10 cellular contexts compared by ENCODE assay signal in genomic region chr2:11743531-11743815, GRCh38. TPM values are rescaled to one million over a fixed set of nuclear protein-coding genes. Genes with fewer than 3 reads are reported as not detected.
A peak's percentile ranks its signal among the peaks of the same experiment; 100 is the strongest.
DNase-seq lines count a peak whose midpoint lies in the region; ATAC-seq and TF ChIP-seq lines count a peak whose summit lies in the region.
"Had no signal": no experiment of that assay in that cellular context is flagged by ENCODE, and none has a peak within 500 bp of the region (broad histone marks: within the 10 kb centered on the region; RNA-seq: fewer than 3 reads in every experiment).

No MANE protein-coding gene starts in this region.

- peaks cover 5% of the 10 kb centered on the region for H3K36me3 Mint-ChIP-seq in activated CD8-positive, alpha-beta T cell treated with anti-CD3 and anti-CD28 coated beads, Interleukin-2, amount 10 ng/mL, durations not matched to agents 7 days and 5 days (ENCODE audit: low read depth)
- no peaks in the 10 kb centered on the region for H3K36me3 Mint-ChIP-seq in activated CD8-positive, alpha-beta T cell treated with anti-CD3 and anti-CD28 coated beads for 36 hours (ENCODE audit: low read depth)
- H3K36me3 Mint-ChIP-seq in T-cell = no peaks in the 10 kb centered on the region
- H3K36me3 Mint-ChIP-seq: activated naive CD8-positive, alpha-beta T cell treated with anti-CD3 and anti-CD28 coated beads, Interleukin-2, amount 10 ng/mL, durations not matched to agents 7 days and 5 days; naive thymus-derived CD8-positive, alpha-beta T cell had no signal

- H3K4me3 ChIP-seq in fibroblast of lung (replicated peaks in 1 of 4; ENCODE audit: control extremely low read depth in 1 of 4, insufficient read depth in 1 of 4, low read depth in 3 of 4, low read length in 4 of 4) (no peak overlapping the region), spleen (peak overlapping the region in 1 of 8 donors; percentile 54)

- H3K27ac Mint-ChIP-seq in activated CD8-positive, alpha-beta T cell treated with anti-CD3 and anti-CD28 coated beads, Interleukin-2, amount 10 ng/mL, durations not matched to agents 7 days and 5 days = peak overlapping the region; percentile 89
- H3K27ac Mint-ChIP-seq in activated CD8-positive, alpha-beta T cell treated with anti-CD3 and anti-CD28 coated beads for 36 hours = no peak overlapping the region
- peak overlapping the region; percentile 90 to 95 for H3K27ac Mint-ChIP-seq in T-cell

- peaks cover 28% of the 10 kb centered on the region for H3K4me1 ChIP-seq in fibroblast of lung (ENCODE audit: control insufficient read depth, extremely low read depth, insufficient read depth, low read length)
- peaks cover 23 to 60% (median 51%) of the 10 kb centered on the region in 6 donors for H3K4me1 ChIP-seq in spleen

- WGBS in spleen, 5 donors = 71 to 96% (median 86%) methylated on average over 5 to 7 of the region's 7 CpGs

- no peaks in the 10 kb centered on the region for H3K9me3 Mint-ChIP-seq in activated CD8-positive, alpha-beta T cell treated with anti-CD3 and anti-CD28 coated beads, Interleukin-2, amount 10 ng/mL, durations not matched to agents 7 days and 5 days (ENCODE audit: insufficient read depth)
- H3K9me3 Mint-ChIP-seq in activated CD8-positive, alpha-beta T cell treated with anti-CD3 and anti-CD28 coated beads for 36 hours = no peaks in the 10 kb centered on the region
- no peaks in the 10 kb centered on the region for H3K9me3 Mint-ChIP-seq in T-cell
- H3K9me3 Mint-ChIP-seq: activated naive CD8-positive, alpha-beta T cell treated with anti-CD3 and anti-CD28 coated beads, Interleukin-2, amount 10 ng/mL, durations not matched to agents 7 days and 5 days; naive thymus-derived CD8-positive, alpha-beta T cell had no signal

- DNase-seq in activated CD8-positive, alpha-beta T cell treated with anti-CD3 and anti-CD28 coated beads, Interleukin-2, amount 10 ng/mL, durations not matched to agents 7 days and 5 days = no peak
- no peak for DNase-seq in activated CD8-positive, alpha-beta T cell treated with anti-CD3 and anti-CD28 coated beads for 36 hours
- DNase-seq in T-cell = no peak
- DNase-seq in fibroblast of lung (ENCODE audit: low read depth in 2 of 2) = no peak
- no peak for DNase-seq in spleen
- no peak for DNase-seq in RPMI8226
- DNase-seq in GOT3 (lab: John Stamatoyannopoulos, UW) = no peak
- no peak for DNase-seq in kidney tubule cell (ENCODE audit: low spot score)

- no peak for TF ChIP-seq POLR2A in spleen (IDR thresholded peaks at IDR 0.05)

- POLR2A ChIA-PET in activated CD8-positive, alpha-beta T cell treated with anti-CD3 and anti-CD28 coated beads, Interleukin-2, amount 10 ng/mL, durations not matched to agents 7 days and 5 days (lab: Charles Lee) = interaction anchor here (0.7 to 2.4 kb wide), 2 partner anchors 9 to 10 kb away, joined by 4 to 16 read pairs; no protein-coding TSS in a partner anchor
- POLR2A ChIA-PET in activated CD8-positive, alpha-beta T cell treated with anti-CD3 and anti-CD28 coated beads for 36 hours (lab: Charles Lee) = interaction anchor here (1.0 to 3.1 kb wide), 5 partner anchors 8 to 46 kb away, joined by 3 to 19 read pairs (median 3); no protein-coding TSS in a partner anchor
- POLR2A ChIA-PET in T-cell (lab: Charles Lee) = no interaction called here

- H3K9ac ChIP-seq in fibroblast of lung (ENCODE audit: insufficient read depth, low read length) = no peak overlapping the region

- H3K36me3 ChIP-seq in fibroblast of lung (ENCODE audit: control insufficient read depth, insufficient read depth, low read length) (no peaks in the 10 kb centered on the region), spleen (no peaks in the 10 kb centered on the region)

- peaks cover 49% of the 10 kb centered on the region for H3K4me1 Mint-ChIP-seq in activated CD8-positive, alpha-beta T cell treated with anti-CD3 and anti-CD28 coated beads, Interleukin-2, amount 10 ng/mL, durations not matched to agents 7 days and 5 days (ENCODE audit: low read depth)
- H3K4me1 Mint-ChIP-seq in activated CD8-positive, alpha-beta T cell treated with anti-CD3 and anti-CD28 coated beads for 36 hours (ENCODE audit: low read depth) = peaks cover 44% of the 10 kb centered on the region
- H3K4me1 Mint-ChIP-seq in T-cell = peaks cover 30 to 52% (median 45%) of the 10 kb centered on the region in 3 donors

- no peaks in the 10 kb centered on the region for H3K27me3 Mint-ChIP-seq in activated CD8-positive, alpha-beta T cell treated with anti-CD3 and anti-CD28 coated beads, Interleukin-2, amount 10 ng/mL, durations not matched to agents 7 days and 5 days (ENCODE audit: low read depth)
- H3K27me3 Mint-ChIP-seq in activated CD8-positive, alpha-beta T cell treated with anti-CD3 and anti-CD28 coated beads for 36 hours = no peaks in the 10 kb centered on the region
- H3K27me3 Mint-ChIP-seq in T-cell = no peaks in the 10 kb centered on the region
- H3K27me3 Mint-ChIP-seq: naive thymus-derived CD8-positive, alpha-beta T cell had no signal

- no peak overlapping the region for H3K4me2 ChIP-seq in fibroblast of lung (ENCODE audit: extremely low read depth, insufficient read depth, low read length)

- CTCF ChIA-PET in activated CD8-positive, alpha-beta T cell treated with anti-CD3 and anti-CD28 coated beads, Interleukin-2, amount 10 ng/mL, durations not matched to agents 7 days and 5 days (lab: Charles Lee) = interaction anchor here (1.2 to 14.0 kb wide), 6 partner anchors 9 to 56 kb away, joined by 6 to 251 read pairs (median 13); no protein-coding TSS in a partner anchor
- CTCF ChIA-PET in activated CD8-positive, alpha-beta T cell treated with anti-CD3 and anti-CD28 coated beads for 36 hours (lab: Charles Lee) = interaction anchor here (0.9 to 14.1 kb wide), 12 partner anchors 8 to 60 kb away, joined by 3 to 282 read pairs (median 8); no protein-coding TSS in a partner anchor
- CTCF ChIA-PET in T-cell (lab: Charles Lee) = interaction anchor here (1.0 to 2.7 kb wide), 10 partner anchors 11 to 50 kb away, joined by 3 to 17 read pairs (median 6); no protein-coding TSS in a partner anchor

- ATAC-seq in activated CD8-positive, alpha-beta T cell treated with anti-CD3 and anti-CD28 coated beads, Interleukin-2, amount 10 ng/mL, durations not matched to agents 7 days and 5 days = no peak
- no peak for ATAC-seq in activated CD8-positive, alpha-beta T cell treated with anti-CD3 and anti-CD28 coated beads for 36 hours
- ATAC-seq in T-cell (replicated peaks in 1 of 4) = no peak
- ATAC-seq: naive thymus-derived CD8-positive, alpha-beta T cell had no signal

- H4K20me1 ChIP-seq in fibroblast of lung (ENCODE audit: control insufficient read depth, extremely low read depth, insufficient read depth, low read length) = no peaks in the 10 kb centered on the region

- peak overlapping the region; percentile 23 for H3K4me3 Mint-ChIP-seq in activated CD8-positive, alpha-beta T cell treated with anti-CD3 and anti-CD28 coated beads, Interleukin-2, amount 10 ng/mL, durations not matched to agents 7 days and 5 days
- H3K4me3 Mint-ChIP-seq in activated CD8-positive, alpha-beta T cell treated with anti-CD3 and anti-CD28 coated beads for 36 hours = no peak overlapping the region
- no peak overlapping the region for H3K4me3 Mint-ChIP-seq in T-cell

- H3K27me3 ChIP-seq in fibroblast of lung (ENCODE audit: control insufficient read depth, insufficient read depth, low read length) = no peaks in the 10 kb centered on the region
- no peaks in the 10 kb centered on the region for H3K27me3 ChIP-seq in spleen (replicated peaks in 1 of 7)

- intact Hi-C loops in activated CD8-positive, alpha-beta T cell treated with anti-CD3 and anti-CD28 coated beads for 36 hours (cut with micrococcal nuclease) = loop anchor here (5.0 to 10.0 kb wide), 2 partner anchors 34 to 49 kb away; no protein-coding TSS in a partner anchor
- intact Hi-C loops in spleen (cut with DNase I; ENCODE audit: low total_unique reads) = loop anchor here (5.0 kb wide), 1 partner anchor 34 kb away; no protein-coding TSS in a partner anchor

- no peak for TF ChIP-seq CTCF in activated CD8-positive, alpha-beta T cell treated with anti-CD3 and anti-CD28 coated beads for 36 hours (IDR thresholded peaks at IDR 0.05)
- TF ChIP-seq CTCF in fibroblast of lung (conservative IDR thresholded peaks at IDR 0.05 in 1 of 2, IDR thresholded peaks at IDR 0.05 in 1 of 2; ENCODE audit: low read depth in 1 of 2, low read length in 2 of 2) (no peak), spleen (IDR thresholded peaks at IDR 0.05 in 8 of 11, conservative IDR thresholded peaks at IDR 0.05 in 3 of 11) (no peak)

- H3K27ac ChIP-seq in fibroblast of lung (ENCODE audit: insufficient read depth, low read length) = peak overlapping the region; percentile 48
- H3K27ac ChIP-seq in spleen = peak overlapping the region in 5 of 8 donors; percentile 50 to 76 (median 70)

- H3K79me2 ChIP-seq in fibroblast of lung (ENCODE audit: control insufficient read depth, insufficient read depth, low read length) = peaks cover 19% of the 10 kb centered on the region

- H2AFZ ChIP-seq in fibroblast of lung (ENCODE audit: low read length) = no peak overlapping the region

- H3K9me3 ChIP-seq in fibroblast of lung (ENCODE audit: control insufficient read depth, insufficient read depth, low read depth, low read length) = no peaks in the 10 kb centered on the region
- no peaks in the 10 kb centered on the region for H3K9me3 ChIP-seq in spleen

RNA-seq across cellular contexts. Expression of gene LPIN1, which starts 3.0 kb away (rescaled TPM):
- 10 to 100 TPM; 46.8 to 54.7 TPM for total RNA-seq in activated CD8-positive, alpha-beta T cell treated with anti-CD3 and anti-CD28 coated beads, Interleukin-2, amount 10 ng/mL, durations not matched to agents 7 days and 5 days
- 10 to 100 TPM; 31.9 to 36.5 TPM for total RNA-seq in activated CD8-positive, alpha-beta T cell treated with anti-CD3 and anti-CD28 coated beads for 36 hours
- total RNA-seq in T-cell (100 to 1,000 TPM in 2 of 5 donors, 10 to 100 TPM in 3; 67.1 to 102 (median 88.0) TPM), fibroblast of lung (149 and 205 TPM in 2 replicates), spleen (10 to 100 TPM; 27.3 to 55.7 (median 47.6) TPM)
- polyA plus RNA-seq in fibroblast of lung (87.8 and 97.4 TPM in 2 replicates), spleen (10 to 100 TPM; 12.3 to 16.1 (median 15.4) TPM)
- polyA plus RNA-seq in fibroblast of lung (2012) = 48.3 and 50.4 TPM in 2 replicates
- 35.1 and 63.6 TPM in 2 replicates for polyA minus RNA-seq in fibroblast of lung (ENCODE audit: low replicate concordance)

Comparison
In these comparisons a context has a peak if more than half of its experiments do, and no peak if none do; other contexts are left out.
1. POLR2A ChIA-PET loops: an anchor here in activated CD8-positive, alpha-beta T cell treated with anti-CD3 and anti-CD28 coated beads, Interleukin-2, amount 10 ng/mL, durations not matched to agents 7 days and 5 days (0.7 to 2.4 kb wide) and activated CD8-positive, alpha-beta T cell treated with anti-CD3 and anti-CD28 coated beads for 36 hours (1.0 to 3.1 kb wide); none called in T-cell.